Comparison of ENCODE assay signal across 8 cellular contexts in genomic region chr3:5006755-5007202, GRCh38. TPM values are rescaled to one million over a fixed set of nuclear protein-coding genes. Genes with fewer than 3 reads are reported as not detected.
DNase-seq lines count a peak whose midpoint lies in the region; ATAC-seq and TF ChIP-seq lines count a peak whose summit lies in the region.

No MANE protein-coding gene starts in this region.

- TF ChIP-seq CTCF in nephron progenitor cell (IDR thresholded peaks at IDR 0.05), result no peak
- no peak for TF ChIP-seq CTCF in transverse colon (IDR thresholded peaks at IDR 0.05)

- no peak overlapping the region for H3K4me3 ChIP-seq in transverse colon

- no peak overlapping the region for H3K4me3 Mint-ChIP-seq in nephron progenitor cell

- WGBS in transverse colon (ENCODE audit: low coverage in 1 of 2), 2 donors, result 67% methylated on average over 9 of the region's 9 CpGs; no CpG with 5 or more reads in 1 of the 2 donors

- intact Hi-C loops in transverse colon (cut with DNase I; ENCODE audit: low total_unique reads), result no loop called here

- TF ChIP-seq EP300 in transverse colon (IDR thresholded peaks at IDR 0.05; ENCODE audit: low read depth), result no peak

- no peaks in the 10 kb centered on the region for H3K36me3 ChIP-seq in transverse colon

- H3K27ac ChIP-seq in transverse colon, result no peak overlapping the region

- peak; percentile 55 for ATAC-seq in GM19372 (IDR thresholded peaks at IDR 0.05; ENCODE audit: low read depth, unreplicated experiment)
- ATAC-seq in HG03432 (IDR thresholded peaks at IDR 0.05; ENCODE audit: unreplicated experiment), result peak; percentile 80

- in situ Hi-C loops in transverse colon (cut with MboI; ENCODE audit: low pct_ligation_motif_present in 1 of 4, low pct_unique_long_range_greater_than_20kb in 1 of 4, low sequenced_read_pairs in 3 of 4), result no loop called here

- peaks cover 0 to 17% (median 7%) of the 10 kb centered on the region in 4 donors for H3K4me1 ChIP-seq in transverse colon

- peaks cover 51% of the 10 kb centered on the region for H3K4me1 Mint-ChIP-seq in nephron progenitor cell

- no peaks in the 10 kb centered on the region for H3K36me3 Mint-ChIP-seq in nephron progenitor cell (ENCODE audit: low read depth)

- H3K27me3 Mint-ChIP-seq in nephron progenitor cell (ENCODE audit: low read depth, poor library complexity), result peaks cover 8% of the 10 kb centered on the region

- H3K9me3 Mint-ChIP-seq in nephron progenitor cell, result no peaks in the 10 kb centered on the region

- H3K27ac Mint-ChIP-seq in nephron progenitor cell, result peak overlapping the region; percentile 49

- DNase-seq in AG20443 (ENCODE audit: low spot score) (peak; percentile 58), activated T-cell treated with anti-CD3 and anti-CD28 coated beads for 48 hours (ENCODE audit: low read depth) (peak; percentile 69), nephron progenitor cell (no peak), transverse colon (no peak), GOT3 (lab: John Stamatoyannopoulos, UW) (no peak), DMS53 (lab: John Stamatoyannopoulos, UW) (no peak)

- TF ChIP-seq POLR2A in transverse colon (IDR thresholded peaks at IDR 0.05), result no peak

- H3K27me3 ChIP-seq in transverse colon, result no peaks in the 10 kb centered on the region

- H3K9me3 ChIP-seq in transverse colon, result no peaks in the 10 kb centered on the region

RNA-seq across cellular contexts. Expression of gene BHLHE40, which starts 27.5 kb away (rescaled TPM):
- 10 to 100 TPM; 13.4 to 50.9 (median 18.0) TPM for total RNA-seq in transverse colon

Comparison
In these comparisons a context has a peak if more than half of its experiments do, and no peak if none do; other contexts are left out.
1. DNase-seq: peak in AG20443 (single experiment) and activated T-cell treated with anti-CD3 and anti-CD28 coated beads for 48 hours (single experiment); none in nephron progenitor cell (single experiment), transverse colon (single experiment), GOT3 (single experiment) and DMS53 (single experiment).